In genomic region chr6:31663961-31664789, GRCh38 we compare ENCODE assay signal across 8 cellular contexts. TPM values are rescaled to one million over a fixed set of nuclear protein-coding genes. Genes with fewer than 3 reads are reported as not detected.
DNase-seq lines count a peak whose midpoint lies in the region; ATAC-seq and TF ChIP-seq lines count a peak whose summit lies in the region.

No MANE protein-coding gene starts in this region.

- H3K4me3 Mint-ChIP-seq in activated T-cell treated with anti-CD3 and anti-CD28 coated beads, Interleukin-2, amount 50 U/mL, for 72 hours: peak overlapping the region; percentile 98 to 99
- peak overlapping the region; percentile 97 for H3K4me3 Mint-ChIP-seq in glutamatergic neuron (ENCODE audit: unreplicated experiment)

- in situ Hi-C loops in gastrocnemius medialis (cut with MboI; ENCODE audit: low sequenced_read_pairs in 4 of 4): loop anchor here in 2 of 4 donors (25.0 kb wide), 2 partner anchors 298 to 523 kb away; partner anchors contain the start of genes AGER (in 2 of the 2), AGPAT1 (in 2 of the 2), GPSM3 (in 2 of the 2) and PBX2 (in 2 of the 2)

- H3K4me2 ChIP-seq in BLaER1 treated with 17β-estradiol and CSF1 and Interleukin-3, amounts not matched to agents 10 nM and 100 nM: peak overlapping the region; percentile 96 to 100 (median 99)

- no peak for TF ChIP-seq CTCF in glutamatergic neuron (IDR thresholded peaks at IDR 0.05; ENCODE audit: partially characterized antibody, unreplicated experiment)
- TF ChIP-seq CTCF in gastrocnemius medialis (IDR thresholded peaks at IDR 0.05 in 4 of 5, conservative IDR thresholded peaks at IDR 0.05 in 1 of 5): no peak
- TF ChIP-seq CTCF in GM10266 (IDR thresholded peaks at IDR 0.05; ENCODE audit: control insufficient read depth, insufficient read depth, low read depth, missing control alignments): no peak

- peaks cover 86% of the 10 kb centered on the region for H3K4me1 Mint-ChIP-seq in activated T-cell treated with anti-CD3 and anti-CD28 coated beads, Interleukin-2, amount 50 U/mL, for 72 hours (ENCODE audit: low read depth)
- H3K4me1 Mint-ChIP-seq in glutamatergic neuron (ENCODE audit: low read depth, unreplicated experiment): peaks cover 23% of the 10 kb centered on the region

- H3K36me3 Mint-ChIP-seq in activated T-cell treated with anti-CD3 and anti-CD28 coated beads, Interleukin-2, amount 50 U/mL, for 72 hours (ENCODE audit: insufficient read depth in 2 of 2): peaks cover 29 to 33% of the 10 kb centered on the region in 2 donors
- no peaks in the 10 kb centered on the region for H3K36me3 Mint-ChIP-seq in glutamatergic neuron (ENCODE audit: unreplicated experiment)

- H3K4me3 ChIP-seq in BLaER1 treated with 17β-estradiol and CSF1 and Interleukin-3, amounts not matched to agents 10 nM and 100 nM: peak overlapping the region; percentile 77 to 97 (median 95)
- peak overlapping the region; percentile 83 to 98 (median 94) for H3K4me3 ChIP-seq in gastrocnemius medialis

- H4K20me1 ChIP-seq in BLaER1 treated with 17β-estradiol and CSF1 and Interleukin-3, amounts not matched to agents 10 nM and 100 nM: peaks cover 2 to 34% (median 18%) of the 10 kb centered on the region in 11 experiments; a peak in 17 of 22 replicates

- DNase-seq in HT1080 (ENCODE audit: low read depth): peak; percentile 89
- peak in 1 of 2 donors; percentile 24 for DNase-seq in activated T-cell treated with anti-CD3 and anti-CD28 coated beads, Interleukin-2, amount 50 U/mL, for 72 hours
- peak; percentile 63 for DNase-seq in glutamatergic neuron
- DNase-seq in gastrocnemius medialis: peak; percentile 47 to 67
- no peak for DNase-seq in germinal center (ENCODE audit: low spot score)
- no peak for DNase-seq in GM10266 (ENCODE audit: extremely low spot score)

- peaks cover 28 to 54% (median 42%) of the 10 kb centered on the region in 11 experiments for H3K36me3 ChIP-seq in BLaER1 treated with 17β-estradiol and CSF1 and Interleukin-3, amounts not matched to agents 10 nM and 100 nM
- H3K36me3 ChIP-seq in gastrocnemius medialis: peaks cover 3 to 40% of the 10 kb centered on the region in 2 donors

- H3K9me3 ChIP-seq in BLaER1 treated with 17β-estradiol and CSF1 and Interleukin-3, amounts not matched to agents 10 nM and 100 nM (replicated peaks in 1 of 11): no peaks in the 10 kb centered on the region
- H3K9me3 ChIP-seq in gastrocnemius medialis: no peaks in the 10 kb centered on the region

- H3K27ac Mint-ChIP-seq in activated T-cell treated with anti-CD3 and anti-CD28 coated beads, Interleukin-2, amount 50 U/mL, for 72 hours: peak overlapping the region; percentile 98
- H3K27ac Mint-ChIP-seq in glutamatergic neuron (ENCODE audit: unreplicated experiment): peak overlapping the region; percentile 99

- intact Hi-C loops in gastrocnemius medialis (cut with DNase I; ENCODE audit: low total_unique reads): loop anchor here (5.0 kb wide), 1 partner anchor 1308 kb away; no protein-coding TSS in a partner anchor

- H3K4me1 ChIP-seq in BLaER1 treated with 17β-estradiol and CSF1 and Interleukin-3, amounts not matched to agents 10 nM and 100 nM: peaks cover 58 to 71% (median 64%) of the 10 kb centered on the region in 10 experiments
- peaks cover 34 to 45% of the 10 kb centered on the region in 2 donors for H3K4me1 ChIP-seq in gastrocnemius medialis

- no peak for TF ChIP-seq POLR2A in gastrocnemius medialis (IDR thresholded peaks at IDR 0.05)

- peak overlapping the region; percentile 77 to 99 (median 93) for H3K27ac ChIP-seq in BLaER1 treated with 17β-estradiol and CSF1 and Interleukin-3, amounts not matched to agents 10 nM and 100 nM
- H3K27ac ChIP-seq in gastrocnemius medialis: peak overlapping the region; percentile 93 to 100 (median 97)

- no peak for ATAC-seq in activated T-cell treated with anti-CD3 and anti-CD28 coated beads, Interleukin-2, amount 50 U/mL, for 72 hours (replicated peaks in 1 of 2)
- ATAC-seq in gastrocnemius medialis (no peak), GM21737 (IDR thresholded peaks at IDR 0.05; ENCODE audit: unreplicated experiment) (no peak)

- no peaks in the 10 kb centered on the region for H3K27me3 Mint-ChIP-seq in activated T-cell treated with anti-CD3 and anti-CD28 coated beads, Interleukin-2, amount 50 U/mL, for 72 hours (ENCODE audit: low read depth)
- peaks cover 15% of the 10 kb centered on the region for H3K27me3 Mint-ChIP-seq in glutamatergic neuron (ENCODE audit: unreplicated experiment)

- H3K9me3 Mint-ChIP-seq in activated T-cell treated with anti-CD3 and anti-CD28 coated beads, Interleukin-2, amount 50 U/mL, for 72 hours: no peaks in the 10 kb centered on the region
- H3K9me3 Mint-ChIP-seq in glutamatergic neuron (ENCODE audit: unreplicated experiment): peaks cover 11% of the 10 kb centered on the region

- peak overlapping the region; percentile 89 to 97 (median 94) for H3K9ac ChIP-seq in BLaER1 treated with 17β-estradiol and CSF1 and Interleukin-3, amounts not matched to agents 10 nM and 100 nM

- H3K27me3 ChIP-seq in BLaER1 treated with 17β-estradiol and CSF1 and Interleukin-3, amounts not matched to agents 10 nM and 100 nM: no peaks in the 10 kb centered on the region
- H3K27me3 ChIP-seq in gastrocnemius medialis: no peaks in the 10 kb centered on the region

RNA-seq across cellular contexts. Expression of gene GPANK1, which starts 0.6 kb away (rescaled TPM):
- total RNA-seq in HT1080 (2014; rRNA removed; shearing (Covaris generic)): 37.5 and 38.5 TPM in 2 replicates
- 27.2 and 34.0 TPM in 2 replicates for polyA plus RNA-seq in HT1080 (2015; cell fraction: cytosol; rRNA removed)
- polyA plus RNA-seq in HT1080 (2015; cell fraction: nucleus; rRNA removed): 28.1 and 32.0 TPM in 2 replicates
- 10 to 100 TPM; 30.3 to 37.7 TPM for total RNA-seq in activated T-cell treated with anti-CD3 and anti-CD28 coated beads, Interleukin-2, amount 50 U/mL, for 72 hours
- total RNA-seq in glutamatergic neuron (ENCODE audit: unreplicated experiment) (30.1 TPM), gastrocnemius medialis (10 to 100 TPM; 17.3 to 29.8 (median 24.5) TPM)

RNA-seq across cellular contexts. Expression of gene CSNK2B, which starts 1.7 kb away (rescaled TPM):
- total RNA-seq in HT1080 (2014; rRNA removed; shearing (Covaris generic)): 272 and 357 TPM in 2 replicates
- 371 and 390 TPM in 2 replicates for polyA plus RNA-seq in HT1080 (2015; cell fraction: cytosol; rRNA removed)
- polyA plus RNA-seq in HT1080 (2015; cell fraction: nucleus; rRNA removed): 224 and 255 TPM in 2 replicates
- total RNA-seq in activated T-cell treated with anti-CD3 and anti-CD28 coated beads, Interleukin-2, amount 50 U/mL, for 72 hours: 100 to 1,000 TPM; 208 to 209 TPM
- total RNA-seq in glutamatergic neuron (ENCODE audit: unreplicated experiment) (214 TPM), gastrocnemius medialis (100 to 1,000 TPM; 185 to 251 (median 226) TPM)

RNA-seq across cellular contexts. Expression of gene C6orf47, which starts 3.6 kb away (rescaled TPM):
- 21.8 and 22.8 TPM in 2 replicates for total RNA-seq in HT1080 (2014; rRNA removed; shearing (Covaris generic))
- 14.4 and 15.2 TPM in 2 replicates for polyA plus RNA-seq in HT1080 (2015; cell fraction: cytosol; rRNA removed)
- polyA plus RNA-seq in HT1080 (2015; cell fraction: nucleus; rRNA removed): 10.2 and 10.3 TPM in 2 replicates
- 10 to 100 TPM; 21.1 to 22.5 TPM for total RNA-seq in activated T-cell treated with anti-CD3 and anti-CD28 coated beads, Interleukin-2, amount 50 U/mL, for 72 hours
- total RNA-seq in glutamatergic neuron (ENCODE audit: unreplicated experiment) (28.8 TPM), gastrocnemius medialis (10 to 100 TPM; 22.2 to 34.9 (median 26.8) TPM)

RNA-seq across cellular contexts. Expression of gene LY6G5B, which starts 5.6 kb away (rescaled TPM):
- 0.88 and 2.6 TPM in 2 replicates for total RNA-seq in HT1080 (2014; rRNA removed; shearing (Covaris generic))
- 1.4 and 1.9 TPM in 2 replicates for polyA plus RNA-seq in HT1080 (2015; cell fraction: cytosol; rRNA removed)
- 73.4 and 85.6 TPM in 2 replicates for polyA plus RNA-seq in HT1080 (2015; cell fraction: nucleus; rRNA removed)
- total RNA-seq in activated T-cell treated with anti-CD3 and anti-CD28 coated beads, Interleukin-2, amount 50 U/mL, for 72 hours: 10 to 100 TPM; 21.3 to 26.9 TPM
- total RNA-seq in glutamatergic neuron (ENCODE audit: unreplicated experiment) (43.1 TPM), gastrocnemius medialis (1 to 10 TPM in 1 of 4 donors, under 1 TPM in 2, not detected in 1; 0.19 to 2.7 (median 0.60) TPM)

RNA-seq across cellular contexts. Expression of gene APOM, which starts 8.5 kb away (rescaled TPM):
- total RNA-seq in HT1080 (2014; rRNA removed; shearing (Covaris generic)): 1.8 and 2.5 TPM in 2 replicates
- polyA plus RNA-seq in HT1080 (2015; cell fraction: cytosol; rRNA removed): 1.5 and 1.9 TPM in 2 replicates
- 2.3 and 3.1 TPM in 2 replicates for polyA plus RNA-seq in HT1080 (2015; cell fraction: nucleus; rRNA removed)
- 1 to 10 TPM; 5.0 to 6.0 TPM for total RNA-seq in activated T-cell treated with anti-CD3 and anti-CD28 coated beads, Interleukin-2, amount 50 U/mL, for 72 hours
- total RNA-seq in glutamatergic neuron (ENCODE audit: unreplicated experiment) (1.5 TPM), gastrocnemius medialis (1 to 10 TPM; 1.8 to 7.9 (median 2.4) TPM)

Comparison
In these comparisons a context has a peak if more than half of its experiments do, and no peak if none do; other contexts are left out.
1. DNase-seq: peak in HT1080 (single experiment), glutamatergic neuron (single experiment) and gastrocnemius medialis (2 of 2); none in germinal center (single experiment) and GM10266 (single experiment).